20 cellular contexts compared by ENCODE assay signal in genomic region chr17:79716183-79716797, GRCh38. TPM values are rescaled to one million over a fixed set of nuclear protein-coding genes. Genes with fewer than 3 reads are reported as not detected.
A peak's percentile ranks its signal among the peaks of the same experiment; 100 is the strongest.
DNase-seq lines count a peak whose midpoint lies in the region; ATAC-seq, FAIRE-seq and TF ChIP-seq lines count a peak whose summit lies in the region.
"Had no signal": no experiment of that assay in that cellular context is flagged by ENCODE, and none has a peak within 500 bp of the region (broad histone marks: within the 10 kb centered on the region; RNA-seq: fewer than 3 reads in every experiment).

No MANE protein-coding gene starts in this region.

- H3F3A ChIP-seq in SK-N-SH (replicated peaks; ENCODE audit: insufficient read depth): no peaks in the 10 kb centered on the region
- H3F3A ChIP-seq in neural progenitor cell (ENCODE audit: low read depth): no peaks in the 10 kb centered on the region

- no peak overlapping the region for H3K27ac ChIP-seq in SK-N-SH (ENCODE audit: low read depth in 2 of 2, low read length in 1 of 2)
- H3K27ac ChIP-seq in Panc1 (ENCODE audit: low read length): no peak overlapping the region
- no peak overlapping the region for H3K27ac ChIP-seq in HepG2 (ENCODE audit: extremely low read length, insufficient read depth, low read length)
- H3K27ac ChIP-seq in aorta (ENCODE audit: low read depth in 1 of 2, low read length in 2 of 2): no peak overlapping the region
- no peak overlapping the region for H3K27ac ChIP-seq in CD8-positive, alpha-beta memory T cell (ENCODE audit: low read depth, low read length)
- H3K27ac ChIP-seq in neural progenitor cell: no peak overlapping the region
- H3K27ac ChIP-seq: 22Rv1, A549 had no signal

- H3K4me2 ChIP-seq in SK-N-SH: no peak overlapping the region
- peak overlapping the region; percentile 68; the same call in 1 of the 2 replicates for H3K4me2 ChIP-seq in HepG2 (ENCODE audit: low read depth, low read length)
- no peak overlapping the region for H3K4me2 ChIP-seq in neural progenitor cell

- peaks cover 13 to 28% of the 10 kb centered on the region in 2 donors for H3K27me3 Mint-ChIP-seq in CD8-positive, alpha-beta memory T cell
- H3K27me3 Mint-ChIP-seq in neural progenitor cell (ENCODE audit: insufficient read depth, low read depth): peaks cover 8% of the 10 kb centered on the region

- no peak overlapping the region for H3K4me3 Mint-ChIP-seq in CD8-positive, alpha-beta memory T cell
- H3K4me3 Mint-ChIP-seq in neural progenitor cell: no peak overlapping the region
- H3K4me3 Mint-ChIP-seq: CD4-positive, CD25-positive, alpha-beta regulatory T cell had no signal

- no peak overlapping the region for H3K9ac ChIP-seq in SK-N-SH
- no peak overlapping the region for H3K9ac ChIP-seq in HepG2 (ENCODE audit: insufficient read depth, low read depth, low read length)
- no peak overlapping the region for H3K9ac ChIP-seq in neural progenitor cell

- DNase-seq in SK-N-SH: peak; percentile 55
- no peak for DNase-seq in Panc1 (ENCODE audit: low read depth, low spot score)
- DNase-seq in HepG2 (ENCODE audit: low spot score): no peak
- no peak for DNase-seq in aorta
- DNase-seq in CD8-positive, alpha-beta memory T cell: no peak
- no peak for DNase-seq in neural progenitor cell (ENCODE audit: low spot score)
- DNase-seq: AML-193; C1 segment of cervical spinal cord; CD4-positive, CD25-positive, alpha-beta regulatory T cell had no signal

- no peak for TF ChIP-seq POLR2A in HepG2 (IDR thresholded peaks at IDR 0.05; ENCODE audit: insufficient read depth in 1 of 2, low read depth in 2 of 2, low read length in 2 of 2)

- intact Hi-C loops in Panc1 (cut with micrococcal nuclease; ENCODE audit: unreplicated experiment): no loop called here
- intact Hi-C loops in HepG2 (cut with micrococcal nuclease; ENCODE audit: unreplicated experiment): no loop called here
- intact Hi-C loops in aorta (cut with DNase I): no loop called here

- H3K27me3 ChIP-seq in SK-N-SH (ENCODE audit: insufficient read depth): peaks cover 9% of the 10 kb centered on the region; the same call in 1 of the 2 replicates
- H3K27me3 ChIP-seq in Panc1 (ENCODE audit: control insufficient read depth, insufficient read depth, low read length): no peaks in the 10 kb centered on the region
- peaks cover 8 to 32% of the 10 kb centered on the region in 2 experiments; a peak in 3 of 5 replicates for H3K27me3 ChIP-seq in HepG2 (ENCODE audit: control insufficient read depth in 1 of 2, insufficient read depth in 2 of 2, low read length in 2 of 2)
- H3K27me3 ChIP-seq in aorta (ENCODE audit: control insufficient read depth in 1 of 2, insufficient read depth in 2 of 2, low read length in 1 of 2): no peaks in the 10 kb centered on the region
- no peaks in the 10 kb centered on the region for H3K27me3 ChIP-seq in CD8-positive, alpha-beta memory T cell (ENCODE audit: insufficient read depth, low read length, poor library complexity, severe bottlenecking)
- H3K27me3 ChIP-seq in neural progenitor cell: no peaks in the 10 kb centered on the region

- POLR2A ChIA-PET in SK-N-SH (lab: Yijun Ruan, JAX): no interaction called here
- POLR2A ChIA-PET in Panc1 (lab: Charles Lee): no interaction called here
- POLR2A ChIA-PET in HepG2 (lab: Yijun Ruan, JAX): no interaction called here
- POLR2A ChIA-PET in CD8-positive, alpha-beta memory T cell (lab: Charles Lee): no interaction called here

- H3K9me3 ChIP-seq in SK-N-SH: no peaks in the 10 kb centered on the region
- H3K9me3 ChIP-seq in Panc1 (ENCODE audit: control insufficient read depth, insufficient read depth, low read depth, low read length): no peaks in the 10 kb centered on the region
- H3K9me3 ChIP-seq in HepG2 (ENCODE audit: low read length): no peaks in the 10 kb centered on the region
- H3K9me3 ChIP-seq in aorta (ENCODE audit: control insufficient read depth, low read length): no peaks in the 10 kb centered on the region
- H3K9me3 ChIP-seq in CD8-positive, alpha-beta memory T cell (ENCODE audit: low read length): no peaks in the 10 kb centered on the region
- H3K9me3 ChIP-seq in neural progenitor cell (ENCODE audit: low read depth): no peaks in the 10 kb centered on the region
- H3K9me3 ChIP-seq: A549, Caco-2, HAP-1 had no signal

- peaks cover 0 to 4% (median 0%) of the 10 kb centered on the region in 3 donors for H3K4me1 Mint-ChIP-seq in CD8-positive, alpha-beta memory T cell
- H3K4me1 Mint-ChIP-seq in neural progenitor cell: peaks cover 8% of the 10 kb centered on the region
- H3K4me1 Mint-ChIP-seq: CD4-positive, CD25-positive, alpha-beta regulatory T cell had no signal

- in situ Hi-C loops in Panc1 (cut with HindIII; ENCODE audit: low pct_unique_long_range_greater_than_20kb, low sequenced_read_pairs) (no loop called here), HepG2 (cut with HindIII; ENCODE audit: extremely low pct_ligation_motif_present, low pct_unique_long_range_greater_than_20kb) (no loop called here)

- ATAC-seq in SK-N-SH treated with all-trans-retinoic acid at 6 μM for 48 hours (no peak; the same call in 2 of the 3 replicates), Panc1 (0 out of 2 replicates have a peak, but pooled peaks have one; percentile 28), HepG2 (peak; percentile 14), aorta (ENCODE audit: low FRiP score) (peak; percentile 4), HG02973 (IDR thresholded peaks at IDR 0.05; ENCODE audit: unreplicated experiment) (no peak)

- peaks cover 0 to 2% (median 0%) of the 10 kb centered on the region in 5 donors for H3K9me3 Mint-ChIP-seq in CD8-positive, alpha-beta memory T cell
- peaks cover 2% of the 10 kb centered on the region for H3K9me3 Mint-ChIP-seq in neural progenitor cell

- H3K36me3 ChIP-seq in SK-N-SH (replicated peaks in 1 of 2; ENCODE audit: control insufficient read depth in 1 of 2, insufficient read depth in 2 of 2, low read length in 1 of 2) (no peaks in the 10 kb centered on the region), Panc1 (ENCODE audit: control insufficient read depth, insufficient read depth, low read length) (no peaks in the 10 kb centered on the region), HepG2 (replicated peaks in 1 of 2; ENCODE audit: control insufficient read depth in 1 of 2, insufficient read depth in 2 of 2, low read length in 2 of 2) (no peaks in the 10 kb centered on the region), aorta (ENCODE audit: control insufficient read depth in 1 of 2, insufficient read depth in 2 of 2, low read length in 1 of 2) (no peaks in the 10 kb centered on the region), neural progenitor cell (no peaks in the 10 kb centered on the region)
- no peaks in the 10 kb centered on the region for H3K36me3 ChIP-seq in CD8-positive, alpha-beta memory T cell (ENCODE audit: insufficient read depth, low read length)
- H3K36me3 ChIP-seq: HAP-1 had no signal

- H3K9me2 ChIP-seq in SK-N-SH: no peaks in the 10 kb centered on the region

- H4K20me1 ChIP-seq in SK-N-SH (ENCODE audit: insufficient read depth): no peaks in the 10 kb centered on the region
- no peaks in the 10 kb centered on the region for H4K20me1 ChIP-seq in HepG2 (ENCODE audit: insufficient read depth, low read length)
- H4K20me1 ChIP-seq in neural progenitor cell (ENCODE audit: low read depth): no peaks in the 10 kb centered on the region

- CTCF ChIA-PET in SK-N-SH (lab: Yijun Ruan, JAX) (interaction anchor here (0.6 to 2.8 kb wide), 6 partner anchors 7 to 323 kb away, joined by 3 to 17 read pairs (median 4); no protein-coding TSS in a partner anchor), Panc1 (lab: Charles Lee) (no interaction called here), HepG2 (lab: Yijun Ruan, JAX; ENCODE audit: low intra/inter-chr PET ratio, low total read pairs) (no interaction called here)
- CTCF ChIA-PET in CD8-positive, alpha-beta memory T cell (lab: Charles Lee): interaction anchor here (1.3 kb wide), 1 partner anchor 8 kb away, joined by 7 read pairs; no protein-coding TSS in a partner anchor

- no peaks in the 10 kb centered on the region for H3K79me2 ChIP-seq in SK-N-SH (ENCODE audit: insufficient read depth)
- no peaks in the 10 kb centered on the region for H3K79me2 ChIP-seq in HepG2 (ENCODE audit: insufficient read depth, low read length)
- no peaks in the 10 kb centered on the region for H3K79me2 ChIP-seq in neural progenitor cell (ENCODE audit: low read depth)

- FAIRE-seq in HepG2 (lab: Jason Lieb, UNC): no peak
- FAIRE-seq: D721Med, G401.6, GM12891, GM19239 had no signal

- no peaks in the 10 kb centered on the region for H3K36me3 Mint-ChIP-seq in CD8-positive, alpha-beta memory T cell
- H3K36me3 Mint-ChIP-seq in neural progenitor cell: no peaks in the 10 kb centered on the region
- H3K36me3 Mint-ChIP-seq: CD4-positive, CD25-positive, alpha-beta regulatory T cell had no signal

- H2AFZ ChIP-seq in SK-N-SH (ENCODE audit: low read depth): no peak overlapping the region
- no peak overlapping the region for H2AFZ ChIP-seq in HepG2 (ENCODE audit: low read length)
- no peak overlapping the region for H2AFZ ChIP-seq in neural progenitor cell (replicated peaks)

- H3K27ac Mint-ChIP-seq in CD8-positive, alpha-beta memory T cell: no peak overlapping the region
- no peak overlapping the region for H3K27ac Mint-ChIP-seq in neural progenitor cell
- H3K27ac Mint-ChIP-seq: CD4-positive, CD25-positive, alpha-beta regulatory T cell had no signal

- H3K4me1 ChIP-seq in SK-N-SH (ENCODE audit: control insufficient read depth in 1 of 2, insufficient read depth in 2 of 2, low read depth in 1 of 2, low read length in 1 of 2) (peaks cover 0 to 17% of the 10 kb centered on the region in 2 experiments; a peak in 1 of 4 replicates), Panc1 (ENCODE audit: control insufficient read depth, insufficient read depth, low read length) (no peaks in the 10 kb centered on the region), HepG2 (ENCODE audit: insufficient read depth, low read length) (peaks cover 68% of the 10 kb centered on the region), aorta (ENCODE audit: control insufficient read depth in 1 of 2, insufficient read depth in 2 of 2, low read length in 2 of 2) (no peaks in the 10 kb centered on the region), neural progenitor cell (no peaks in the 10 kb centered on the region)
- H3K4me1 ChIP-seq in CD8-positive, alpha-beta memory T cell (ENCODE audit: insufficient read depth, low read length): no peaks in the 10 kb centered on the region

- H3K4me3 ChIP-seq in SK-N-SH (ENCODE audit: low read depth in 2 of 2, low read length in 1 of 2) (no peak overlapping the region), Panc1 (ENCODE audit: low read depth in 2 of 2, low read length in 2 of 2) (no peak overlapping the region), HepG2 (replicated peaks in 1 of 3; ENCODE audit: insufficient read depth in 1 of 3, low read depth in 2 of 3, low read length in 3 of 3) (peak overlapping the region in 1 of 3 experiments; percentile 17; a peak in 1 of 6 replicates), aorta (ENCODE audit: low read length in 2 of 2) (no peak overlapping the region), neural progenitor cell (no peak overlapping the region)
- no peak overlapping the region for H3K4me3 ChIP-seq in CD8-positive, alpha-beta memory T cell (ENCODE audit: low read length)
- H3K4me3 ChIP-seq: A549, HAP-1 had no signal

- TF ChIP-seq RAD21 in SK-N-SH (IDR thresholded peaks at IDR 0.05; ENCODE audit: low read length): no peak
- TF ChIP-seq RAD21 in HepG2 (CRISPR knock-in tag; IDR thresholded peaks at IDR 0.05): no peak

- BruUV-seq in Panc1 (replicated peaks; lab: Mats Ljungman, UMichigan): no TSS peak
- BruUV-seq in HepG2 (replicated peaks; lab: Mats Ljungman, UMichigan): no TSS peak

- 56% methylated on average over 16 of the region's 19 CpGs for WGBS in SK-N-SH (ENCODE audit: low lambda C conversion rate)
- 48% methylated on average over 16 of the region's 19 CpGs for whole genome bisulfite sequencing in HepG2 (ENCODE audit: low lambda C conversion rate)
- 47 to 56% methylated on average over 18 to 19 of the region's 19 CpGs for WGBS in aorta, 2 donors

- TF ChIP-seq CTCF in SK-N-SH (IDR thresholded peaks at IDR 0.05) (no peak), Panc1 (IDR thresholded peaks at IDR 0.05) (no peak), HepG2 (CRISPR knock-in tag; IDR thresholded peaks at IDR 0.05) (no peak), neural progenitor cell (IDR thresholded peaks at IDR 0.05) (no peak)

- TF ChIP-seq EP300 in SK-N-SH (IDR thresholded peaks at IDR 0.05; ENCODE audit: borderline replicate concordance in 1 of 2, low read depth in 1 of 2, low read length in 1 of 2) (no peak), HepG2 (IDR thresholded peaks at IDR 0.05; ENCODE audit: low read depth in 2 of 2, low read length in 2 of 2) (no peak), HepG2 (CRISPR knock-in tag; IDR thresholded peaks at IDR 0.05; ENCODE audit: borderline replicate concordance) (no peak)

RNA-seq across cellular contexts. Expression of gene ENPP7, which starts 14.5 kb away (rescaled TPM):
- polyA plus RNA-seq in SK-N-SH (2012; rRNA removed): not detected in 2 replicates
- polyA plus RNA-seq in SK-N-SH (2012; cell fraction: cytosol; rRNA removed): not detected in 2 replicates
- not detected in 2 replicates for polyA plus RNA-seq in SK-N-SH (2012; cell fraction: nucleus; rRNA removed)
- not detected for total RNA-seq in Panc1 (2021; ENCODE audit: unreplicated experiment)
- polyA plus RNA-seq in Panc1 (2012; ENCODE audit: insufficient read length): not detected
- total RNA-seq in HepG2 (2016; rRNA removed; fragmentation: Illumina TruSeq; extraction: Trizol): 0.76 and 2.2 TPM in 2 replicates
- total RNA-seq in HepG2 (2016; cell fraction: cytosol; rRNA removed; fragmentation: Illumina TruSeq; extraction: Trizol; ENCODE audit: low read depth): 0.30 TPM in 1 of 2 replicates, not detected in the other
- total RNA-seq in HepG2 (2016; cell fraction: insoluble cytoplasmic fraction; rRNA removed; fragmentation: Illumina TruSeq; extraction: Trizol): 0.54 and 2.3 TPM in 2 replicates
- 0.28 and 0.41 TPM in 2 replicates for total RNA-seq in HepG2 (2016; cell fraction: membrane; rRNA removed; fragmentation: Illumina TruSeq; extraction: Trizol)
- total RNA-seq in HepG2 (2016; cell fraction: nucleus; rRNA removed; fragmentation: Illumina TruSeq; extraction: Trizol): 3.2 and 3.4 TPM in 2 replicates
- polyA plus RNA-seq in HepG2 (2011; rRNA removed): 1.1 and 2.2 TPM in 2 replicates
- 1.2 and 1.3 TPM in 2 replicates for polyA plus RNA-seq in HepG2 (2011; cell fraction: cytosol; rRNA removed)
- polyA plus RNA-seq in HepG2 (2011; cell fraction: nucleus; rRNA removed): 5.5 and 5.6 TPM in 2 replicates
- 1.7 and 2.5 TPM in 2 replicates for polyA plus RNA-seq in HepG2 (2012)
- 0.20 and 0.24 TPM in 2 replicates for polyA plus RNA-seq in HepG2 (2016; cell fraction: cytosol; fragmentation: Illumina TruSeq; extraction: Trizol; ENCODE audit: low read depth)
- 0.19 and 0.36 TPM in 2 replicates for polyA plus RNA-seq in HepG2 (2016; cell fraction: insoluble cytoplasmic fraction; fragmentation: Illumina TruSeq; extraction: Trizol; ENCODE audit: low read depth)
- polyA plus RNA-seq in HepG2 (2016; cell fraction: membrane; fragmentation: Illumina TruSeq; extraction: Trizol; ENCODE audit: low read depth): 0.15 and 0.29 TPM in 2 replicates
- polyA plus RNA-seq in HepG2 (2016; cell fraction: nucleus; fragmentation: Illumina TruSeq; extraction: Trizol; ENCODE audit: insufficient read depth, low read depth): 1.4 and 2.3 TPM in 2 replicates
- polyA minus RNA-seq in HepG2 (2011; rRNA and poly(A)+ RNA removed; ENCODE audit: low replicate concordance): 6.6 TPM in 1 of 2 replicates, not detected in the other
- 0.79 and 1.1 TPM in 2 replicates for polyA minus RNA-seq in HepG2 (2011; cell fraction: cytosol; rRNA and poly(A)+ RNA removed)
- 10.6 and 12.7 TPM in 2 replicates for polyA minus RNA-seq in HepG2 (2011; cell fraction: nucleus; rRNA and poly(A)+ RNA removed)
- not detected for total RNA-seq in aorta
- polyA plus RNA-seq in aorta: 10 to 100 TPM in 1 of 2 donors, not detected in 1; 10.9 TPM
- total RNA-seq in CD8-positive, alpha-beta memory T cell: under 1 TPM in 1 of 2 experiments, not detected in 1; 0.11 TPM
- polyA plus RNA-seq in CD8-positive, alpha-beta memory T cell: 0.26 TPM
- not detected in 2 replicates for total RNA-seq in neural progenitor cell (ENCODE audit: low replicate concordance)
- total RNA-seq: CD4-positive, CD25-positive, alpha-beta regulatory T cell; H4 had no signal
- polyA plus RNA-seq: A549 had no signal

Comparison
In these comparisons a context has a peak if more than half of its experiments do, and no peak if none do; other contexts are left out.
1. ATAC-seq: peak in Panc1 (single experiment), HepG2 (single experiment) and aorta (single experiment); none in SK-N-SH treated with all-trans-retinoic acid at 6 μM for 48 hours (single experiment) and HG02973 (single experiment).
2. CTCF ChIA-PET loops: an anchor here in SK-N-SH (0.6 to 2.8 kb wide) and CD8-positive, alpha-beta memory T cell (1.3 kb wide); none called in Panc1 and HepG2.
3. Of the 25 proteins assayed by ChIP-seq in both HepG2 and SK-N-SH: peak only in HepG2: none; only in SK-N-SH: MXI1; in both: none; in neither: 24.